Comparison of ENCODE assay signal across 28 cellular contexts in the genomic region with DNA sequence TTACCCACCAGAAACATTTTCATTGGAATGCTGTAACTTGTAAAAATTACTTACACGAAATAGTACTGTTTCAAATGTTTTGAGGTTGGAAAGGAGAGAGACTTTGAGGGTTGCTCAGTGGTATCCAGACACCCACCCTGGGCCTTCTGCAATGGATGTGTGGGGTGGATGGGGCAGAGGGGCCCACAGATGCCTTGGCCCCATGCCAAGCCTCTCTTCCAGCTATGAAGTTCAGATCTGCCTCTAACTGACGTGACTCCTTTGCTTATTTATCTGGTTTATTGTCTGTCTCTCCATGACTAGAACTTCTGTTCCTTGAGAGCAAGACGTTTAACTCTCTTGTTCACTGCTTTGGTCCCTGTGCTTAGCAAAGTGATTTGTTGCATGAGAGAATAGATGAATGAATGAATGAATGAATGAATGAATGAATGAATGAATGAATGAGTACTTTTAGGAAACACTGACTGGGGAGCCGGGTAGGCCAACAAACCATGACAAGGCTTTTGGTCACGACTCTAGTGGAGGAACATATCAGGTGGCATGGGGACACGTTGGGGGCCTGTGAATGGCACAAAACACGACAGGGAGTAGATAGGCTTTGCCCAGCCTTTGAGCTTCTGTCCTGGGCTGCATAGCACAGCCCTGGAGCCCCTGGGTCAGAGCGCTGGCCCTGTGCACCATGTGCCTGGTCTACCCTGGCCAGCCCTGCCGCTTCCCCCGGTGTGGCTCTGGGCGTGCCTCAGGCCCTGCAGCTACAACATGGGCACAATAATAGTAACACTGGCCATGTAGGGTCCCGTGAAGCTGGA. TPM values are rescaled to one million over a fixed set of nuclear protein-coding genes. Genes with fewer than 3 reads are reported as not detected.
"Had no signal": no experiment of that assay in that cellular context is flagged by ENCODE, and none has a peak within 500 bp of the region (broad histone marks: within the 10 kb centered on the region; RNA-seq: fewer than 3 reads in every experiment).

No MANE protein-coding gene starts in this region.

- H3K4me3 Mint-ChIP-seq: activated CD4-positive, alpha-beta memory T cell treated with anti-CD3 and anti-CD28 coated beads, Interleukin-2, amount 10 ng/mL, durations not matched to agents 7 days and 5 days; activated CD4-positive, alpha-beta T cell treated with anti-CD3 and anti-CD28 coated beads, Interleukin-2, amount 10 ng/mL, durations not matched to agents 7 days and 5 days; activated naive CD4-positive, alpha-beta T cell treated with anti-CD3 and anti-CD28 coated beads, Interleukin-2, amount 50 U/mL, for 24 hours; activated T-cell treated with anti-CD3 and anti-CD28 coated beads, Interleukin-2, amount 50 U/mL, for 72 hours; brain; T-cell had no signal

- H3K27ac ChIP-seq: cardiac muscle cell, SK-N-MC, VCaP had no signal

- H3K36me3 ChIP-seq: cardiac muscle cell had no signal

- H3K27me3 Mint-ChIP-seq: activated CD4-positive, alpha-beta T cell treated with anti-CD3 and anti-CD28 coated beads, Interleukin-2, amount 10 ng/mL, durations not matched to agents 7 days and 5 days; activated naive CD4-positive, alpha-beta T cell treated with anti-CD3 and anti-CD28 coated beads, Interleukin-2, amount 50 U/mL, for 24 hours had no signal

- H3K27ac Mint-ChIP-seq: activated CD4-positive, alpha-beta memory T cell treated with anti-CD3 and anti-CD28 coated beads, Interleukin-2, amount 10 ng/mL, durations not matched to agents 7 days and 5 days; activated CD4-positive, alpha-beta T cell treated with anti-CD3 and anti-CD28 coated beads, Interleukin-2, amount 10 ng/mL, durations not matched to agents 7 days and 5 days; activated naive CD4-positive, alpha-beta T cell treated with anti-CD3 and anti-CD28 coated beads, Interleukin-2, amount 50 U/mL, for 24 hours; activated T-cell treated with anti-CD3 and anti-CD28 coated beads, Interleukin-2, amount 50 U/mL, for 72 hours; activated T-helper 2 cell treated with anti-CD3 and anti-CD28 coated beads, Interferon-gamma antibody, Interleukin-2, Interleukin-4, amounts not matched to agents 10 μg/mL and 5 μg/mL and 100 μg/mL, durations not matched to agents 14 hours and 24 hours and 36 hours; T-cell had no signal

- H3K36me3 Mint-ChIP-seq: activated naive CD4-positive, alpha-beta T cell treated with anti-CD3 and anti-CD28 coated beads, Interleukin-2, amount 50 U/mL, for 24 hours; brain; T-cell had no signal

- ATAC-seq: activated T-cell treated with anti-CD3 and anti-CD28 coated beads, Interleukin-2, amount 50 U/mL, for 72 hours; Panc1; Right ventricle myocardium inferior; T-cell had no signal

- H3K4me3 ChIP-seq: cardiac muscle cell, SK-N-MC had no signal

- DNase-seq: activated CD4-positive, alpha-beta memory T cell treated with anti-CD3 and anti-CD28 coated beads, Interleukin-2, amount 10 ng/mL, durations not matched to agents 7 days and 5 days; activated CD4-positive, alpha-beta T cell treated with anti-CD3 and anti-CD28 coated beads, Interleukin-2, amount 10 ng/mL, durations not matched to agents 7 days and 5 days; activated CD4-positive, CD25-positive, alpha-beta regulatory T cell; activated naive CD4-positive, alpha-beta T cell; activated T-cell treated with anti-CD3 and anti-CD28 coated beads for 4 hours; activated T-cell treated with anti-CD3 and anti-CD28 coated beads, Interleukin-2, amount 50 U/mL, for 72 hours; amygdala; NCI-H1092; NCI-H1417; NCI-H1930; NCI-H2171; NCI-H226; NCI-H526 treated with DMSO at 0.1 percent for 48 hours; NCI-H82; NK-92 treated with Interleukin-12 subunit alpha and Interleukin-12 subunit beta, amount 100 ng/mL, for 24 hours; OCI-M1; RPMI8226; T-cell had no signal

- H3K9me3 Mint-ChIP-seq: activated CD4-positive, alpha-beta memory T cell treated with anti-CD3 and anti-CD28 coated beads, Interleukin-2, amount 10 ng/mL, durations not matched to agents 7 days and 5 days; activated CD4-positive, alpha-beta T cell treated with anti-CD3 and anti-CD28 coated beads, Interleukin-2, amount 10 ng/mL, durations not matched to agents 7 days and 5 days; activated naive CD4-positive, alpha-beta T cell treated with anti-CD3 and anti-CD28 coated beads, Interleukin-2, amount 50 U/mL, for 24 hours; activated T-cell treated with anti-CD3 and anti-CD28 coated beads, Interleukin-2, amount 50 U/mL, for 72 hours; activated T-helper 2 cell treated with anti-CD3 and anti-CD28 coated beads, Interferon-gamma antibody, Interleukin-2, Interleukin-4, amounts not matched to agents 10 μg/mL and 5 μg/mL and 100 μg/mL, durations not matched to agents 14 hours and 24 hours and 36 hours; brain; T-cell had no signal

- H3K27me3 ChIP-seq: cardiac muscle cell had no signal

RNA-seq across cellular contexts. Expression of a gene that starts 31.8 kb away (rescaled TPM):
- total RNA-seq: activated CD4-positive, alpha-beta memory T cell treated with anti-CD3 and anti-CD28 coated beads, Interleukin-2, amount 10 ng/mL, durations not matched to agents 7 days and 5 days; activated CD4-positive, alpha-beta T cell treated with anti-CD3 and anti-CD28 coated beads, Interleukin-2, amount 10 ng/mL, durations not matched to agents 7 days and 5 days; activated T-helper 2 cell treated with anti-CD3 and anti-CD28 coated beads, Interferon-gamma antibody, Interleukin-2, Interleukin-4, amounts not matched to agents 10 μg/mL and 5 μg/mL and 100 μg/mL, durations not matched to agents 14 hours and 24 hours and 36 hours; LHCN-M2; Right ventricle myocardium inferior; T-cell; T-helper 2 cell treated with Interferon-gamma antibody and Interleukin-4, amounts not matched to agents 100 ng/mL and 5 ng/mL, for 36 hours had no signal
